8 cellular contexts compared by ENCODE assay signal in the genomic region with DNA sequence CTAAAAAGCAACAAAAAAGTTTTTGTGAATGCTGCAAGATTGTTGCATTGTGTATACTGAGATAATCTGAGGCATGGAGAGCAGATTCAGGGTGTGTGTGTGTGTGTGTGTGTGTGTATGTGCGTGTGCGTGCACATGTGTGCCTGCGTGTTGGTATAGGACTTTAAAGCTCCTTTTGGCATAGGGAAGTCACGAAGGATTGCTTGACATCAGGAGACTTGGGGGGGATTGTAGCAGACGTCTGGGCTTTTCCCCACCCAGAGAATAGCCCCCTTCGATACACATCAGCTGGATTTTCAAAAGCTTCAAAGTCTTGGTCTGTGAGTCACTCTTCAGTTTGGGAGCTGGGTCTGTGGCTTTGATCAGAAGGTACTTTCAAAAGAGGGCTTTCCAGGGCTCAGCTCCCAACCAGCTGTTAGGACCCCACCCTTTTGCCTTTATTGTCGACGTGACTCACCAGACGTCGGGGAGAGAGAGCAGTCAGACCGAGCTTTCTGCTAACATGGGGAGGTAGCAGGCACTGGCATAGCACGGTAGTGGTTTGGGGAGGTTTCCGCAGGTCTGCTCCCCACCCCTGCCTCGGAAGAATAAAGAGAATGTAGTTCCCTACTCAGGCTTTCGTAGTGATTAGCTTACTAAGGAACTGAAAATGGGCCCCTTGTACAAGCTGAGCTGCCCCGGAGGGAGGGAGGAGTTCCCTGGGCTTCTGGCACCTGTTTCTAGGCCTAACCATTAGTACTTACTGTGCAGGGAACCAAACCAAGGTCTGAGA. TPM values are rescaled to one million over a fixed set of nuclear protein-coding genes. Genes with fewer than 3 reads are reported as not detected.
A peak's percentile ranks its signal among the peaks of the same experiment; 100 is the strongest.
DNase-seq lines count a peak whose midpoint lies in the region; FAIRE-seq and TF ChIP-seq lines count a peak whose summit lies in the region.

No MANE protein-coding gene starts in this region.

- DNase-seq in GM10248 (ENCODE audit: extremely low spot score) = peak; percentile 61
- DNase-seq in H54 (ENCODE audit: insufficient read length, low spot score) = no peak
- peak; percentile 98 for DNase-seq in NB4 (ENCODE audit: low read depth)
- DNase-seq in activated CD8-positive, alpha-beta memory T cell treated with anti-CD3 and anti-CD28 coated beads, Interleukin-2, amount 50 U/mL, for 48 hours = peak; percentile 86
- DNase-seq in esophagus squamous epithelium (lab: John Stamatoyannopoulos, UW) = peak; percentile 62
- DNase-seq in UCSD-AML1 (lab: John Stamatoyannopoulos, UW; ENCODE audit: unreplicated experiment) = no peak
- DNase-seq in NCI-H2107 (lab: John Stamatoyannopoulos, UW) = no peak

- CTCF ChIA-PET in GM10248 (lab: Yijun Ruan, JAX) = interaction anchor here (0.9 to 6.3 kb wide), 21 partner anchors 7 to 272 kb away, joined by 3 to 40 read pairs (median 5); no protein-coding TSS in a partner anchor

- H3K27me3 ChIP-seq in esophagus squamous epithelium (no peaks in the 10 kb centered on the region), rectal smooth muscle tissue (ENCODE audit: control insufficient read depth, insufficient read depth, low read length) (no peaks in the 10 kb centered on the region)

- H3K27ac ChIP-seq in esophagus squamous epithelium (peak overlapping the region; percentile 95 to 100 (median 99)), rectal smooth muscle tissue (ENCODE audit: low read depth, low read length) (peak overlapping the region; percentile 81)

- H3K4me1 ChIP-seq in esophagus squamous epithelium (peaks cover 30 to 84% (median 44%) of the 10 kb centered on the region in 3 donors), rectal smooth muscle tissue (ENCODE audit: control insufficient read depth, insufficient read depth, low read length) (peaks cover 19% of the 10 kb centered on the region)

- intact Hi-C loops in esophagus squamous epithelium (cut with DNase I) = no loop called here

- H3K36me3 ChIP-seq in esophagus squamous epithelium = peaks cover 0 to 20% (median 6%) of the 10 kb centered on the region in 3 donors
- peaks cover 20% of the 10 kb centered on the region for H3K36me3 ChIP-seq in rectal smooth muscle tissue (ENCODE audit: control insufficient read depth, insufficient read depth, low read length)

- H3K9me3 ChIP-seq in esophagus squamous epithelium = no peaks in the 10 kb centered on the region

- TF ChIP-seq POLR2A in H54 (IDR thresholded peaks at IDR 0.05; ENCODE audit: low read depth, low read length) = no peak
- TF ChIP-seq POLR2A in NB4 (IDR thresholded peaks at IDR 0.05; ENCODE audit: extremely low read depth, insufficient read length) = no peak
- peak in 3 of 4 donors; percentile 64 to 73 (median 66) for TF ChIP-seq POLR2A in esophagus squamous epithelium (IDR thresholded peaks at IDR 0.05)

- POLR2A ChIA-PET in GM10248 (lab: Yijun Ruan, JAX) = interaction anchor here (0.8 to 2.9 kb wide), 16 partner anchors 10 to 273 kb away, joined by 3 to 18 read pairs (median 4); no protein-coding TSS in a partner anchor

- no peak for TF ChIP-seq CTCF in GM10248 (IDR thresholded peaks at IDR 0.05; ENCODE audit: control extremely low read depth, extremely low read depth, low read depth, missing control alignments)
- no peak for TF ChIP-seq CTCF in NB4 (IDR thresholded peaks at IDR 0.05; ENCODE audit: low read depth, low read length)
- peak in 1 of 6 experiments; percentile 2 for TF ChIP-seq CTCF in esophagus squamous epithelium (IDR thresholded peaks at IDR 0.05)

- FAIRE-seq in H54 (lab: Jason Lieb, UNC) = peak; percentile 57

- 16 to 34% methylated on average over 6 to 10 of the region's 16 CpGs for WGBS in esophagus squamous epithelium, 2 donors

- peak overlapping the region; percentile 27 for H3K9ac ChIP-seq in rectal smooth muscle tissue (ENCODE audit: low read length)

- H3K4me3 ChIP-seq in NB4 (ENCODE audit: low read depth, low read length) (peak overlapping the region; percentile 38), esophagus squamous epithelium (peak overlapping the region; percentile 69 to 95 (median 86)), rectal smooth muscle tissue (ENCODE audit: low read length) (peak overlapping the region; percentile 55)

RNA-seq across cellular contexts. Expression of a gene that starts 4.7 kb away (rescaled TPM):
- 100 to 1,000 TPM; 124 to 194 (median 153) TPM for total RNA-seq in esophagus squamous epithelium

Comparison
In these comparisons a context has a peak if more than half of its experiments do, and no peak if none do; other contexts are left out.
1. DNase-seq: peak in GM10248 (single experiment), NB4 (single experiment), activated CD8-positive, alpha-beta memory T cell treated with anti-CD3 and anti-CD28 coated beads, Interleukin-2, amount 50 U/mL, for 48 hours (single experiment) and esophagus squamous epithelium (single experiment); none in H54 (single experiment), UCSD-AML1 (single experiment) and NCI-H2107 (single experiment).
2. POLR2A ChIP-seq: peak in esophagus squamous epithelium (3 of 4); none in H54 (single experiment) and NB4 (single experiment).
3. Peak in every context shown above with its lines, with median percentiles within 50 percentile points of each other: H3K4me3 ChIP-seq.